Comparison of ENCODE assay signal across 12 cellular contexts in genomic region chr7:20539201-20539600, GRCh38.
DNase-seq lines count a peak whose midpoint lies in the region; ATAC-seq and TF ChIP-seq lines count a peak whose summit lies in the region.
"Had no signal": no experiment of that assay in that cellular context is flagged by ENCODE, and none has a peak within 500 bp of the region (broad histone marks: within the 10 kb centered on the region; RNA-seq: fewer than 3 reads in every experiment).

No MANE protein-coding gene starts in this region.

- POLR2A ChIA-PET in GM10248 (lab: Yijun Ruan, JAX): no interaction called here

- no peak overlapping the region for H3K4me3 ChIP-seq in GM12865 (ENCODE audit: low read depth, low read length)
- H3K4me3 ChIP-seq: MG63, tibial nerve had no signal

- no peak for ATAC-seq in HG03175 (IDR thresholded peaks at IDR 0.05; ENCODE audit: unreplicated experiment)

- TF ChIP-seq CTCF in GM12865 (IDR thresholded peaks at IDR 0.05; ENCODE audit: insufficient read depth, low read depth, low read length, missing control alignments) (peak; percentile 12), GM10248 (IDR thresholded peaks at IDR 0.05; ENCODE audit: control extremely low read depth, extremely low read depth, low read depth, missing control alignments) (no peak)

- intact Hi-C loops in posterior cingulate gyrus (cut with DNase I): no loop called here

- DNase-seq in A172 (ENCODE audit: low spot score) (peak; percentile 38), GM12865 (ENCODE audit: low read depth) (no peak), NCI-H226 (peak; percentile 36), cerebellar cortex (ENCODE audit: low spot score) (peak; percentile 9), GM10248 (ENCODE audit: extremely low spot score) (no peak), posterior cingulate gyrus (no peak), NCI-H2227 (lab: John Stamatoyannopoulos, UW; ENCODE audit: unreplicated experiment) (no peak)
- DNase-seq: activated CD8-positive, alpha-beta memory T cell treated with anti-CD3 and anti-CD28 coated beads, Interleukin-2, amount 50 U/mL, for 48 hours; hippocampal formation; MG63 had no signal

- CTCF ChIA-PET in GM10248 (lab: Yijun Ruan, JAX): no interaction called here

Comparison
In these comparisons a context has a peak if more than half of its experiments do, and no peak if none do; other contexts are left out.
1. DNase-seq: peak in A172 (single experiment), NCI-H226 (single experiment) and cerebellar cortex (single experiment); none in GM12865 (single experiment), GM10248 (single experiment), posterior cingulate gyrus (0 of 10) and NCI-H2227 (single experiment).